17 cellular contexts compared by ENCODE assay signal in genomic region chr4:8372506-8373070, GRCh38.
A peak's percentile ranks its signal among the peaks of the same experiment; 100 is the strongest.
DNase-seq lines count a peak whose midpoint lies in the region; ATAC-seq and TF ChIP-seq lines count a peak whose summit lies in the region.
"Had no signal": no experiment of that assay in that cellular context is flagged by ENCODE, and none has a peak within 500 bp of the region (broad histone marks: within the 10 kb centered on the region; RNA-seq: fewer than 3 reads in every experiment).

No MANE protein-coding gene starts in this region.

- no peak overlapping the region for H4K8ac ChIP-seq in neuronal stem cell (ENCODE audit: low read depth, low read length)

- H2AFZ ChIP-seq in neuronal stem cell (ENCODE audit: low read length): no peak overlapping the region

- H3K4me1 Mint-ChIP-seq in glutamatergic neuron (ENCODE audit: low read depth, unreplicated experiment): no peaks in the 10 kb centered on the region

- no peak overlapping the region for H3K4ac ChIP-seq in neuronal stem cell (ENCODE audit: low read length)

- H3K79me1 ChIP-seq in neuronal stem cell (ENCODE audit: low read depth, low read length): peaks cover 2% of the 10 kb centered on the region

- H3K4me2 ChIP-seq in BLaER1 treated with 17β-estradiol and CSF1 and Interleukin-3, amounts not matched to agents 10 nM and 100 nM: peak overlapping the region; percentile 16 to 99 (median 47); a peak in 21 of 22 replicates
- no peak overlapping the region for H3K4me2 ChIP-seq in neuronal stem cell (ENCODE audit: insufficient read depth, low read length, poor library complexity, severe bottlenecking)
- H3K4me2 ChIP-seq: A549 had no signal

- no peak overlapping the region for H2BK15ac ChIP-seq in neuronal stem cell (ENCODE audit: low read length)

- no peaks in the 10 kb centered on the region for H3K9me3 ChIP-seq in BLaER1 treated with 17β-estradiol and CSF1 and Interleukin-3, amounts not matched to agents 10 nM and 100 nM (replicated peaks in 1 of 11)
- H3K9me3 ChIP-seq in neuronal stem cell (replicated peaks in 1 of 2; ENCODE audit: control insufficient read depth in 2 of 2, insufficient read depth in 1 of 2, low read depth in 1 of 2, low read length in 2 of 2): no peaks in the 10 kb centered on the region
- H3K9me3 ChIP-seq: A549 had no signal

- H3K9me3 Mint-ChIP-seq in glutamatergic neuron (ENCODE audit: unreplicated experiment): peaks cover 3% of the 10 kb centered on the region

- H3K4me3 ChIP-seq in BLaER1 treated with 17β-estradiol and CSF1 and Interleukin-3, amounts not matched to agents 10 nM and 100 nM: no peak overlapping the region
- no peak overlapping the region for H3K4me3 ChIP-seq in neuronal stem cell (ENCODE audit: low read length in 2 of 2)
- H3K4me3 ChIP-seq: A549 had no signal

- peaks cover 0 to 13% (median 0%) of the 10 kb centered on the region in 11 experiments; a peak in 8 of 22 replicates for H3K36me3 ChIP-seq in BLaER1 treated with 17β-estradiol and CSF1 and Interleukin-3, amounts not matched to agents 10 nM and 100 nM
- H3K36me3 ChIP-seq in neuronal stem cell (replicated peaks in 1 of 2; ENCODE audit: control insufficient read depth in 2 of 2, insufficient read depth in 2 of 2, low read length in 2 of 2): no peaks in the 10 kb centered on the region

- DNase-seq in glutamatergic neuron (no peak), left ventricle myocardium superior (peak; percentile 69), neuronal stem cell (ENCODE audit: low spot score) (no peak), NCI-H2029 (lab: John Stamatoyannopoulos, UW) (no peak), NCI-H187 treated with DMSO at 0.1 percent for 48 hours (lab: John Stamatoyannopoulos, UW) (no peak), cerebellar cortex (ENCODE audit: low spot score) (no peak)
- DNase-seq: C1 segment of cervical spinal cord, KG1, NCI-H1105 treated with DMSO at 0.1 percent for 48 hours, NCI-H1694, NCI-H2107, NCI-H345, NCI-H524 treated with DMSO at 0.1 percent for 48 hours had no signal

- no CpG with 5 or more reads among the region's 19 CpGs for WGBS in neuronal stem cell (ENCODE audit: extremely low coverage in 2 of 2, insufficient read length in 2 of 2, insufficient replicate concordance in 1 of 2), 2 donors

- no peak overlapping the region for H2BK12ac ChIP-seq in neuronal stem cell (ENCODE audit: low read length)

- peak overlapping the region; percentile 76 for H3K27ac Mint-ChIP-seq in glutamatergic neuron (ENCODE audit: unreplicated experiment)

- no peak overlapping the region for H2BK5ac ChIP-seq in neuronal stem cell (ENCODE audit: low read length)

- H4K91ac ChIP-seq in neuronal stem cell (ENCODE audit: low read depth, low read length, poor library complexity): no peak overlapping the region

- peak; percentile 71 for ATAC-seq in left ventricle myocardium superior
- ATAC-seq: A549, HepG2, Panc1 had no signal

- no peak overlapping the region for H3K4me3 Mint-ChIP-seq in glutamatergic neuron (ENCODE audit: unreplicated experiment)

- H2BK120ac ChIP-seq in neuronal stem cell (ENCODE audit: low read depth, low read length): no peak overlapping the region

- H3K14ac ChIP-seq in neuronal stem cell (ENCODE audit: low read length): no peak overlapping the region

- no peak overlapping the region for H2AK5ac ChIP-seq in neuronal stem cell (ENCODE audit: low read depth, low read length)

- no peak overlapping the region for H3K23ac ChIP-seq in neuronal stem cell (ENCODE audit: low read depth, low read length, poor library complexity)

- H3K27me3 ChIP-seq in BLaER1 treated with 17β-estradiol and CSF1 and Interleukin-3, amounts not matched to agents 10 nM and 100 nM: peaks cover 0 to 14% (median 0%) of the 10 kb centered on the region in 11 experiments; a peak in 5 of 22 replicates
- H3K27me3 ChIP-seq in neuronal stem cell (ENCODE audit: control insufficient read depth in 3 of 3, insufficient read depth in 3 of 3, low read depth in 1 of 3, low read length in 3 of 3): no peaks in the 10 kb centered on the region

- H3K18ac ChIP-seq in neuronal stem cell (ENCODE audit: low read length): peak overlapping the region; percentile 77

- no peak overlapping the region for H3K9ac ChIP-seq in BLaER1 treated with 17β-estradiol and CSF1 and Interleukin-3, amounts not matched to agents 10 nM and 100 nM
- H3K9ac ChIP-seq in neuronal stem cell (ENCODE audit: low read depth, low read length, poor library complexity): peak overlapping the region; percentile 0

- no peak for TF ChIP-seq CTCF in glutamatergic neuron (IDR thresholded peaks at IDR 0.05; ENCODE audit: partially characterized antibody, unreplicated experiment)

- peaks cover 0 to 29% (median 0%) of the 10 kb centered on the region in 11 experiments; a peak in 3 of 22 replicates for H4K20me1 ChIP-seq in BLaER1 treated with 17β-estradiol and CSF1 and Interleukin-3, amounts not matched to agents 10 nM and 100 nM

- peaks cover 19 to 82% (median 75%) of the 10 kb centered on the region in 10 experiments; a peak in 19 of 20 replicates for H3K4me1 ChIP-seq in BLaER1 treated with 17β-estradiol and CSF1 and Interleukin-3, amounts not matched to agents 10 nM and 100 nM
- H3K4me1 ChIP-seq in neuronal stem cell (ENCODE audit: control insufficient read depth in 2 of 2, insufficient read depth in 1 of 2, low read depth in 1 of 2, low read length in 2 of 2): peaks cover 0 to 2% of the 10 kb centered on the region in 2 donors
- H3K4me1 ChIP-seq: A549 had no signal

- H3K27ac ChIP-seq in BLaER1 treated with 17β-estradiol and CSF1 and Interleukin-3, amounts not matched to agents 10 nM and 100 nM: no peak overlapping the region
- H3K27ac ChIP-seq in neuronal stem cell (replicated peaks; ENCODE audit: low read length): no peak overlapping the region
- H3K27ac ChIP-seq: A549 had no signal

- H3K27me3 Mint-ChIP-seq in glutamatergic neuron (ENCODE audit: unreplicated experiment): peaks cover 6% of the 10 kb centered on the region

- intact Hi-C loops in left ventricle myocardium superior (cut with micrococcal nuclease): no loop called here

- no peaks in the 10 kb centered on the region for H3K36me3 Mint-ChIP-seq in glutamatergic neuron (ENCODE audit: unreplicated experiment)
